17 cellular contexts compared by ENCODE assay signal in the genomic region with DNA sequence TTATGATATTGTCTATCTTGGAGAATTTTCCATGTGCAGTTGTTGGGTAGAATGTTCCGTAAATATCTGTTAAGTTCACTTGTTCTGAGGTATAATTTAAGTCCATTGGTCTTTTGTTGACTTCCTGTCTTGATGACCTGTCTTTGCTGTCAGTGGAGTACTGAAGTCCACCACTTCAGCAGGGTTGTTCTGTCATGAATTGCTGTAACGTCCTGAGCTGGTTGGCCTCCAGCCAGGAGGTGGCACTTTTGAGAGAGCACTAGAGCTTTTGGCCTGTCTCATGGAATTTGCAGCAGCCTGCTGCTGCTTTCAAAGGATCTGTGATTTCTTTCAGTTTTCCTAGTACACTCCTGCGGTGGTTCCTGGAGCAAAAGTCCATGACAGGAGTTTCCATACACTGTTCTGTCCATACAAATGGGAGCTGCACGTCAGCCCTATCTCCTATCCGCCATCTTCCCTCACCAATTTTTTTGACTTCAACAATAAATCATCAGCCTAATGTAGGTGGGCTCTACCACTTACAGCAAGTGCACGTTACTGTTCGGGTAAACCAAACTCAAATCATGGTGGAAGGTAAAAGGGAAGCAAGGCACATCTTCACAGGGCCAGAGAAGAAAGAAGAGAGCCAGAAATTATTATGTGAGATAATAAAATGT. TPM values are rescaled to one million over a fixed set of nuclear protein-coding genes. Genes with fewer than 3 reads are reported as not detected.
A peak's percentile ranks its signal among the peaks of the same experiment; 100 is the strongest.
DNase-seq lines count a peak whose midpoint lies in the region; ATAC-seq and TF ChIP-seq lines count a peak whose summit lies in the region.
"Had no signal": no experiment of that assay in that cellular context is flagged by ENCODE, and none has a peak within 500 bp of the region (broad histone marks: within the 10 kb centered on the region; RNA-seq: fewer than 3 reads in every experiment).

No MANE protein-coding gene starts in this region.

- H2AFZ ChIP-seq in OCI-LY1 (ENCODE audit: low read length): no peak overlapping the region

- peak; percentile 11 to 49 for DNase-seq in heart right ventricle
- DNase-seq in right atrium auricular region (ENCODE audit: low spot score): no peak
- peak; percentile 68 for DNase-seq in left ventricle myocardium superior
- peak; percentile 28 for DNase-seq in transverse colon
- DNase-seq in DMS153 treated with DMSO at 0.1 percent for 48 hours (lab: John Stamatoyannopoulos, UW; ENCODE audit: unreplicated experiment): no peak
- DNase-seq in UCSD-AML1 (lab: John Stamatoyannopoulos, UW; ENCODE audit: unreplicated experiment): no peak
- DNase-seq: activated CD4-positive, alpha-beta T cell treated with anti-CD3 and anti-CD28 coated beads, Interleukin-2, amount 50 U/mL, for 48 hours; activated T-cell treated with anti-CD3 and anti-CD28 coated beads, Interleukin-2, amount 50 U/mL, for 24 hours; erythroblast; GF-D8; NCI-H2107; SK-N-SH; stimulated activated CD4-positive, alpha-beta T cell treated with anti-CD3 and anti-CD28 coated beads, Interleukin-1b, Interleukin-23, amount 100 ng/mL, for 48 hours; substantia nigra had no signal

- WGBS in heart right ventricle, 2 donors: 72 to 73% methylated on average over 7 of the region's 7 CpGs
- WGBS in transverse colon (ENCODE audit: low coverage in 1 of 2), 2 donors: 80 to 83% methylated on average over 5 to 7 of the region's 7 CpGs

- no peaks in the 10 kb centered on the region for H4K20me1 ChIP-seq in OCI-LY1 (ENCODE audit: insufficient read depth, low read length)

- ATAC-seq in heart right ventricle (peak in 1 of 8 donors; percentile 41), left ventricle myocardium superior (peak; percentile 55), GM18861 (IDR thresholded peaks at IDR 0.05; ENCODE audit: unreplicated experiment) (no peak)

- TF ChIP-seq EP300 in transverse colon (IDR thresholded peaks at IDR 0.05; ENCODE audit: low read depth): no peak

- H3K27ac ChIP-seq in heart right ventricle (no peak overlapping the region), right atrium auricular region (no peak overlapping the region), OCI-LY1 (ENCODE audit: low read depth, low read length, poor library complexity, severe bottlenecking) (no peak overlapping the region), transverse colon (no peak overlapping the region)

- H3K79me2 ChIP-seq in OCI-LY1 (ENCODE audit: insufficient read depth, low read length): no peaks in the 10 kb centered on the region

- no peaks in the 10 kb centered on the region for H3K4me1 ChIP-seq in heart right ventricle
- H3K4me1 ChIP-seq in right atrium auricular region: no peaks in the 10 kb centered on the region
- no peaks in the 10 kb centered on the region for H3K4me1 ChIP-seq in OCI-LY1 (ENCODE audit: insufficient read depth, low read length, severe bottlenecking)
- H3K4me1 ChIP-seq in transverse colon: no peaks in the 10 kb centered on the region

- peaks cover 0 to 18% (median 0%) of the 10 kb centered on the region in 11 donors for H3K9me3 ChIP-seq in heart right ventricle
- H3K9me3 ChIP-seq in right atrium auricular region: peaks cover 0 to 7% of the 10 kb centered on the region in 2 donors
- 0 out of 2 replicates have a peak, but pooled peaks cover 3% of the 10 kb centered on the region for H3K9me3 ChIP-seq in OCI-LY1 (ENCODE audit: low read length)
- H3K9me3 ChIP-seq in transverse colon: no peaks in the 10 kb centered on the region
- H3K9me3 ChIP-seq: SK-N-SH had no signal

- H3F3A ChIP-seq in OCI-LY1 (ENCODE audit: insufficient read depth, low read length): no peaks in the 10 kb centered on the region

- no peak overlapping the region for H3K4me3 ChIP-seq in heart right ventricle
- H3K4me3 ChIP-seq in right atrium auricular region: no peak overlapping the region
- no peak overlapping the region for H3K4me3 ChIP-seq in OCI-LY1 (ENCODE audit: low read depth, low read length, poor library complexity, severe bottlenecking)
- no peak overlapping the region for H3K4me3 ChIP-seq in transverse colon

- no peaks in the 10 kb centered on the region for H3K36me3 ChIP-seq in heart right ventricle
- no peaks in the 10 kb centered on the region for H3K36me3 ChIP-seq in right atrium auricular region
- H3K36me3 ChIP-seq in OCI-LY1 (ENCODE audit: insufficient read depth, low read length): no peaks in the 10 kb centered on the region
- H3K36me3 ChIP-seq in transverse colon: no peaks in the 10 kb centered on the region

- no peak for TF ChIP-seq POLR2A in transverse colon (IDR thresholded peaks at IDR 0.05)

- TF ChIP-seq CTCF in heart right ventricle (IDR thresholded peaks at IDR 0.05) (no peak), right atrium auricular region (IDR thresholded peaks at IDR 0.05) (no peak), OCI-LY1 (IDR thresholded peaks at IDR 0.05; ENCODE audit: low read length) (peak; percentile 6; the same call in 1 of the 2 replicates), transverse colon (IDR thresholded peaks at IDR 0.05) (no peak)

- in situ Hi-C loops in transverse colon (cut with MboI; ENCODE audit: low pct_ligation_motif_present in 1 of 4, low pct_unique_long_range_greater_than_20kb in 1 of 4, low sequenced_read_pairs in 3 of 4): no loop called here

- no peak overlapping the region for H3K4me2 ChIP-seq in OCI-LY1 (ENCODE audit: low read length)
- H3K4me2 ChIP-seq: SK-N-SH had no signal

- no peak overlapping the region for H3K9ac ChIP-seq in OCI-LY1 (ENCODE audit: low read length)
- H3K9ac ChIP-seq: SK-N-SH had no signal

- H3K27me3 ChIP-seq in heart right ventricle (peaks cover 0 to 4% (median 0%) of the 10 kb centered on the region in 7 donors), right atrium auricular region (no peaks in the 10 kb centered on the region), OCI-LY1 (ENCODE audit: insufficient read depth, low read length) (peaks cover 3% of the 10 kb centered on the region; the same call in 1 of the 2 replicates), transverse colon (no peaks in the 10 kb centered on the region)

- H3K9me2 ChIP-seq in OCI-LY1 (ENCODE audit: low read depth, low read length): no peaks in the 10 kb centered on the region
- H3K9me2 ChIP-seq: SK-N-SH had no signal

- intact Hi-C loops in heart right ventricle (cut with DNase I): no loop called here
- intact Hi-C loops in left ventricle myocardium superior (cut with micrococcal nuclease): no loop called here
- intact Hi-C loops in transverse colon (cut with DNase I; ENCODE audit: low total_unique reads): no loop called here

RNA-seq across cellular contexts. Expression of a gene that starts 46.9 kb away (rescaled TPM):
- total RNA-seq in heart right ventricle (1 to 10 TPM in 8 of 10 donors, under 1 TPM in 2; 0.91 to 2.8 (median 1.6) TPM), right atrium auricular region (1 to 10 TPM; 1.9 to 2.5 TPM), left ventricle myocardium superior (1.8 TPM), transverse colon (1 to 10 TPM; 2.5 to 8.0 (median 3.4) TPM)
- polyA plus RNA-seq in heart right ventricle: 1 to 10 TPM in 1 of 2 donors, under 1 TPM in 1; 0.75 to 1.7 TPM
- total RNA-seq: dermis microvascular lymphatic vessel endothelial cell had no signal

Comparison
In these comparisons a context has a peak if more than half of its experiments do, and no peak if none do; other contexts are left out.
1. DNase-seq: peak in heart right ventricle (2 of 2), left ventricle myocardium superior (single experiment) and transverse colon (single experiment); none in right atrium auricular region (single experiment), DMS153 treated with DMSO at 0.1 percent for 48 hours (single experiment) and UCSD-AML1 (single experiment).